Comparison of ENCODE assay signal across 22 cellular contexts in the genomic region with DNA sequence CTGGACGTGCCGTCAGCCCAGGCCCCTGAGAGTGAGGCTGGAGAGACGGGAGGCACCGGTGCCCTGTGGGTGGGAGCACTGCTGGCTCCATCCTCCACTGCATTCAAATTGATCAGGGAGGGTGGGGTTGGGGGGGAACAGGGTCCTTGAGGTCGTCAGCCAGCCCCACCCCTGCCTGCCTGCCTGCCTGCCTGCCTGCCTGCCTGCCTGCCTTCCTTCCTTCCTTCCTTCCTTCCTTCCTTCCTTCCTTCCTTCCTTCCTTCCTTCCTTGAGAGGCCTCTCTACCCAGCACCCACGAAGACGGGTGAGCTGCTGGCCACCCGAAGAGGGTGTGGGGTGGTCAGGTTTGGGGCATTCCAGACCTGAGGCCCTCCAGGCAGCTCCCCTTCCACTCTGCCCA.
"Had no signal": no experiment of that assay in that cellular context is flagged by ENCODE, and none has a peak within 500 bp of the region (broad histone marks: within the 10 kb centered on the region; RNA-seq: fewer than 3 reads in every experiment).

No MANE protein-coding gene starts in this region.

- H3K36me3 ChIP-seq: gastrocnemius medialis, left ventricle myocardium inferior, lower lobe of right lung, neutrophil, spleen, thoracic aorta, transverse colon had no signal

- H3K27ac Mint-ChIP-seq: immature natural killer cell; memory B cell; naive B cell; nephron; stimulated activated naive B cell treated with anti-CD40 and anti-IgM and Interleukin-4, amounts not matched to agents 10 μg/mL and 1 μg/mL and 100 μg/mL, for 72 hours had no signal

- H3K36me3 Mint-ChIP-seq: immature natural killer cell, memory B cell, naive B cell had no signal

- H3K9me3 Mint-ChIP-seq: immature natural killer cell; nephron; stimulated activated naive B cell treated with anti-CD40 and anti-IgM and Interleukin-4, amounts not matched to agents 10 μg/mL and 1 μg/mL and 100 μg/mL, for 72 hours; stimulated activated naive CD8-positive, alpha-beta T cell treated with anti-CD3 and anti-CD28 coated beads, Interleukin-15, amount 100 ng/mL, for 72 hours had no signal

- DNase-seq: effector memory CD4-positive, alpha-beta T cell; gastrocnemius medialis; immature natural killer cell; left cardiac atrium; left ventricle myocardium inferior; lower lobe of right lung; naive B cell; spleen; stimulated activated CD4-positive, alpha-beta T cell treated with anti-CD3 and anti-CD28 coated beads, Interleukin-15, amount 100 ng/mL, for 24 hours; stimulated activated CD4-positive, alpha-beta T cell treated with anti-CD3 and anti-CD28 coated beads, Interleukin-1b, Interleukin-23, amount 100 ng/mL, for 48 hours; stimulated activated CD4-positive, alpha-beta T cell treated with anti-CD3 and anti-CD28 coated beads, Interleukin-4, amount 100 ng/mL, for 24 hours; stimulated activated naive B cell treated with anti-CD40 and anti-IgM and Interleukin-4, amounts not matched to agents 10 μg/mL and 1 μg/mL and 100 μg/mL, for 72 hours; stimulated activated naive CD8-positive, alpha-beta T cell treated with anti-CD3 and anti-CD28 coated beads, Interleukin-15, amount 100 ng/mL, for 72 hours; transverse colon had no signal

- H3K27ac ChIP-seq: gastrocnemius medialis, left ventricle myocardium inferior, lower lobe of right lung, neutrophil, spleen, thoracic aorta, transverse colon had no signal

- H3K9me3 ChIP-seq: gastrocnemius medialis, left ventricle myocardium inferior, lower lobe of right lung, neutrophil, spleen, thoracic aorta, transverse colon had no signal

- H3K27me3 ChIP-seq: gastrocnemius medialis, transverse colon had no signal

- ATAC-seq: esophagus mucosa; gastrocnemius medialis; left cardiac atrium; lower lobe of right lung; sciatic nerve; stimulated activated naive B cell treated with anti-CD40 and anti-IgM and Interleukin-4, amounts not matched to agents 10 μg/mL and 1 μg/mL and 100 μg/mL, for 72 hours; stimulated activated naive CD8-positive, alpha-beta T cell treated with anti-CD3 and anti-CD28 coated beads, Interleukin-15, amount 100 ng/mL, for 72 hours had no signal

- H3K4me3 Mint-ChIP-seq: immature natural killer cell; memory B cell; nephron; stimulated activated naive B cell treated with anti-CD40 and anti-IgM and Interleukin-4, amounts not matched to agents 10 μg/mL and 1 μg/mL and 100 μg/mL, for 72 hours; stimulated activated naive CD8-positive, alpha-beta T cell treated with anti-CD3 and anti-CD28 coated beads, Interleukin-15, amount 100 ng/mL, for 72 hours had no signal

- FAIRE-seq: endometrium, keratinocyte had no signal

- H3K4me3 ChIP-seq: gastrocnemius medialis, left ventricle myocardium inferior, lower lobe of right lung, spleen, thoracic aorta, transverse colon had no signal
